8 cellular contexts compared by ENCODE assay signal in the genomic region with DNA sequence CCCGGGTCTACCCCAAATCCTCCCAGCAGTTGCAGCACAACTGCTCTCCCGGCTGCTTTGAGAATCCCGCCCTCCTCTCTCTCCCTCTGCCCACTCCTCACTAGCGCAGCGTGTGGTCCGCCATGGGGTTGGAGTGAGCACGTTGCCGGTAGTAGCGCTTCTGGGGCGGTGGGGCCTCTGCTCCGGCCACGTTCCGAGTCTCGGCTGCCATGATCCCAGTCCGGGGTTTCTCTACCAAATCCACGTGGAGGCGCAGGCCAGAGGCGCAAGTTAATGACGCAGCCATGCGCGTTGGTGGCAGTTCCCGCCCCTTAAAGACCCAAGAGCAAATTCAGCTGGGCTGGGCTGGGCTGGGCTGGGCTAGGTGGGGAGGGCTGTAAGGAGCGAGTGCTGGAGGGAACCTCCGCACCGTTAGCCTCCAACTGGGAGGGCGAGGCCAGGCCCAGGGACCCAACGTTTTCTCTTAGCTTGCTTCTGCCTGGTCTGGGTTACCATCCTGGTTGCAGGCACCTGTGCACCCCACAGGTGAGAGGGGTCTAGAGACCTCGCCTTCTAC. TPM values are rescaled to one million over a fixed set of nuclear protein-coding genes. Genes with fewer than 3 reads are reported as not detected.
A peak's percentile ranks its signal among the peaks of the same experiment; 100 is the strongest.
DNase-seq lines count a peak whose midpoint lies in the region; ATAC-seq and TF ChIP-seq lines count a peak whose summit lies in the region.

A gene (minus strand): TSS at position 233 of the 556 bp plus-strand sequence. CDS start 22 bp downstream, at position 211.

- no peaks in the 10 kb centered on the region for H3K9me3 Mint-ChIP-seq in activated CD4-positive, alpha-beta T cell treated with anti-CD3 and anti-CD28 coated beads for 36 hours (ENCODE audit: low read depth)

- H3K4me3 ChIP-seq in AG10803 (ENCODE audit: low read length) (peak within 1 kb of the TSS; percentile 99), choroid plexus epithelial cell (ENCODE audit: low read depth, low read length) (peak within 1 kb of the TSS; percentile 95)

- H3K27me3 Mint-ChIP-seq in activated CD4-positive, alpha-beta T cell treated with anti-CD3 and anti-CD28 coated beads for 36 hours: no peaks in the 10 kb centered on the region

- peak; percentile 86 for ATAC-seq in GM19035 (IDR thresholded peaks at IDR 0.05; ENCODE audit: unreplicated experiment)
- ATAC-seq in HG03354 (IDR thresholded peaks at IDR 0.05; ENCODE audit: poor library complexity, severe bottlenecking, unreplicated experiment): peak; percentile 89
- peak; percentile 89 for ATAC-seq in activated CD4-positive, alpha-beta T cell treated with anti-CD3 and anti-CD28 coated beads for 36 hours

- peaks cover 23% of the 10 kb centered on the region for H3K4me1 Mint-ChIP-seq in activated CD4-positive, alpha-beta T cell treated with anti-CD3 and anti-CD28 coated beads for 36 hours

- POLR2A ChIA-PET in activated CD4-positive, alpha-beta T cell treated with anti-CD3 and anti-CD28 coated beads for 36 hours (lab: Charles Lee): interaction anchor here (0.6 to 1.6 kb wide), 3 partner anchors 9 to 20 kb away, joined by 3 to 5 read pairs (median 4); a partner anchor contains a TSS

- TF ChIP-seq CTCF in AG10803 (conservative IDR thresholded peaks at IDR 0.05; ENCODE audit: low read length) (no peak), choroid plexus epithelial cell (conservative IDR thresholded peaks at IDR 0.05; ENCODE audit: low read depth, low read length) (no peak)

- peak; percentile 94 for DNase-seq in AG10803 (ENCODE audit: low read depth)
- DNase-seq in NCI-H446 treated with DMSO at 0.1 percent for 48 hours (lab: John Stamatoyannopoulos, UW): peak; percentile 94
- DNase-seq in activated CD4-positive, alpha-beta T cell treated with anti-CD3 and anti-CD28 coated beads for 36 hours: peak; percentile 97
- DNase-seq in choroid plexus epithelial cell (ENCODE audit: low read depth): peak; percentile 97
- peak; percentile 96 for DNase-seq in kidney tubule cell (ENCODE audit: low spot score)
- peak; percentile 68 to 92 (median 90) for DNase-seq in stimulated activated CD4-positive, alpha-beta T cell treated with anti-CD3 and anti-CD28 coated beads, Interleukin-1b, Interleukin-23, amount 100 ng/mL, for 24 hours (ENCODE audit: low read depth in 4 of 4, low spot score in 1 of 4)

- H3K36me3 Mint-ChIP-seq in activated CD4-positive, alpha-beta T cell treated with anti-CD3 and anti-CD28 coated beads for 36 hours (ENCODE audit: low read depth): peaks cover 41% of the 10 kb centered on the region

- CTCF ChIA-PET in activated CD4-positive, alpha-beta T cell treated with anti-CD3 and anti-CD28 coated beads for 36 hours (lab: Charles Lee): interaction anchor here (0.7 to 1.6 kb wide), 8 partner anchors 10 to 1915 kb away, joined by 3 to 11 read pairs (median 5); a partner anchor contains a TSS

- intact Hi-C loops in activated CD4-positive, alpha-beta T cell treated with anti-CD3 and anti-CD28 coated beads for 36 hours (cut with DNase I, micrococcal nuclease): loop anchor here (1.0 to 2.0 kb wide), 5 partner anchors 10 to 127 kb away; a partner anchor contains a TSS

- peak within 1 kb of the TSS; percentile 94 for H3K4me3 Mint-ChIP-seq in activated CD4-positive, alpha-beta T cell treated with anti-CD3 and anti-CD28 coated beads for 36 hours

- peak within 1 kb of the TSS; percentile 98 for H3K27ac Mint-ChIP-seq in activated CD4-positive, alpha-beta T cell treated with anti-CD3 and anti-CD28 coated beads for 36 hours

RNA-seq across cellular contexts. Expression of the gene that starts here (rescaled TPM):
- 10 to 100 TPM; 31.9 to 33.5 TPM for total RNA-seq in activated CD4-positive, alpha-beta T cell treated with anti-CD3 and anti-CD28 coated beads for 36 hours

Comparison
In these comparisons a context has a peak if more than half of its experiments do, and no peak if none do; other contexts are left out.
1. Peak in every context shown above with its lines: DNase-seq, ATAC-seq and H3K4me3 ChIP-seq.